In genomic region chr5:37926732-37927131, GRCh38 we compare ENCODE assay signal across 16 cellular contexts.
A peak's percentile ranks its signal among the peaks of the same experiment; 100 is the strongest.
DNase-seq lines count a peak whose midpoint lies in the region; ATAC-seq, FAIRE-seq and TF ChIP-seq lines count a peak whose summit lies in the region.
"Had no signal": no experiment of that assay in that cellular context is flagged by ENCODE, and none has a peak within 500 bp of the region (broad histone marks: within the 10 kb centered on the region; RNA-seq: fewer than 3 reads in every experiment).

No MANE protein-coding gene starts in this region.

- H3K36me3 Mint-ChIP-seq in activated naive CD8-positive, alpha-beta T cell treated with anti-CD3 and anti-CD28 coated beads for 36 hours, result no peaks in the 10 kb centered on the region
- H3K36me3 Mint-ChIP-seq: activated naive CD8-positive, alpha-beta T cell treated with anti-CD3 and anti-CD28 coated beads, Interleukin-2, amount 10 ng/mL, durations not matched to agents 7 days and 5 days; immature natural killer cell had no signal

- DNase-seq in left ventricle myocardium superior, result no peak
- no peak for DNase-seq in Right ventricle myocardium inferior (ENCODE audit: missing footprints)
- peak; percentile 35 to 38 for DNase-seq in NOMO-1 (lab: John Stamatoyannopoulos, UW; ENCODE audit: unreplicated experiment in 2 of 2)
- DNase-seq in bronchial epithelial cell (ENCODE audit: low read depth), result peak; percentile 91
- no peak for DNase-seq in activated T-cell treated with anti-CD3 and anti-CD28 coated beads, Interleukin-2, amount 50 U/mL, for 48 hours
- DNase-seq in activated naive CD8-positive, alpha-beta T cell treated with anti-CD3 and anti-CD28 coated beads for 36 hours, result no peak
- DNase-seq: activated naive CD8-positive, alpha-beta T cell treated with anti-CD3 and anti-CD28 coated beads, Interleukin-2, amount 10 ng/mL, durations not matched to agents 7 days and 5 days; dermis blood vessel endothelial cell; gastrocnemius medialis; immature natural killer cell; RPMI8226; trophoblast cell had no signal

- H3K9me3 Mint-ChIP-seq in activated naive CD8-positive, alpha-beta T cell treated with anti-CD3 and anti-CD28 coated beads for 36 hours, result peaks cover 2% of the 10 kb centered on the region
- H3K9me3 Mint-ChIP-seq: activated naive CD8-positive, alpha-beta T cell treated with anti-CD3 and anti-CD28 coated beads, Interleukin-2, amount 10 ng/mL, durations not matched to agents 7 days and 5 days had no signal

- H3K4me3 ChIP-seq in bronchial epithelial cell (ENCODE audit: low read depth, low read length), result no peak overlapping the region
- H3K4me3 ChIP-seq: A549, gastrocnemius medialis, prostate gland had no signal

- H3K27ac Mint-ChIP-seq in activated naive CD8-positive, alpha-beta T cell treated with anti-CD3 and anti-CD28 coated beads for 36 hours, result no peak overlapping the region
- H3K27ac Mint-ChIP-seq: activated naive CD8-positive, alpha-beta T cell treated with anti-CD3 and anti-CD28 coated beads, Interleukin-2, amount 10 ng/mL, durations not matched to agents 7 days and 5 days; immature natural killer cell had no signal

- peak; percentile 30 for ATAC-seq in left ventricle myocardium superior
- ATAC-seq in Right ventricle myocardium inferior, result no peak
- no peak for ATAC-seq in GM18517 (IDR thresholded peaks at IDR 0.05; ENCODE audit: unreplicated experiment)
- ATAC-seq in HG03159 (IDR thresholded peaks at IDR 0.05; ENCODE audit: unreplicated experiment), result no peak
- ATAC-seq: A549, gastrocnemius medialis had no signal

- peak; percentile 32 for FAIRE-seq in bronchial epithelial cell (lab: Jason Lieb, UNC)
- FAIRE-seq: A549 had no signal

- no peaks in the 10 kb centered on the region for H3K36me3 ChIP-seq in bronchial epithelial cell (ENCODE audit: control insufficient read depth, insufficient read depth, low read length)
- H3K36me3 ChIP-seq: gastrocnemius medialis, prostate gland had no signal

- H3K27me3 Mint-ChIP-seq in activated naive CD8-positive, alpha-beta T cell treated with anti-CD3 and anti-CD28 coated beads for 36 hours, result peaks cover 10% of the 10 kb centered on the region

- H3K4me3 Mint-ChIP-seq in activated naive CD8-positive, alpha-beta T cell treated with anti-CD3 and anti-CD28 coated beads for 36 hours, result no peak overlapping the region
- H3K4me3 Mint-ChIP-seq: activated naive CD8-positive, alpha-beta T cell treated with anti-CD3 and anti-CD28 coated beads, Interleukin-2, amount 10 ng/mL, durations not matched to agents 7 days and 5 days; immature natural killer cell had no signal

- intact Hi-C loops in left ventricle myocardium superior (cut with micrococcal nuclease) (no loop called here), Right ventricle myocardium inferior (cut with DNase I) (no loop called here)

- no peaks in the 10 kb centered on the region for H3K27me3 ChIP-seq in bronchial epithelial cell (ENCODE audit: control insufficient read depth, insufficient read depth, low read length)
- H3K27me3 ChIP-seq: gastrocnemius medialis had no signal

- H3K4me1 Mint-ChIP-seq in activated naive CD8-positive, alpha-beta T cell treated with anti-CD3 and anti-CD28 coated beads for 36 hours, result no peaks in the 10 kb centered on the region
- H3K4me1 Mint-ChIP-seq: activated naive CD8-positive, alpha-beta T cell treated with anti-CD3 and anti-CD28 coated beads, Interleukin-2, amount 10 ng/mL, durations not matched to agents 7 days and 5 days; immature natural killer cell had no signal

- TF ChIP-seq CTCF in bronchial epithelial cell (IDR thresholded peaks at IDR 0.05; ENCODE audit: insufficient read depth, low read length, severe bottlenecking), result peak; percentile 24

Comparison
In these comparisons a context has a peak if more than half of its experiments do, and no peak if none do; other contexts are left out.
1. DNase-seq: peak in NOMO-1 (2 of 2) and bronchial epithelial cell (single experiment); none in left ventricle myocardium superior (single experiment), Right ventricle myocardium inferior (single experiment), activated T-cell treated with anti-CD3 and anti-CD28 coated beads, Interleukin-2, amount 50 U/mL, for 48 hours (0 of 2) and activated naive CD8-positive, alpha-beta T cell treated with anti-CD3 and anti-CD28 coated beads for 36 hours (single experiment).